In genomic region chr1:8055973-8056372, GRCh38 we compare ENCODE assay signal across 2 cellular contexts.
A peak's percentile ranks its signal among the peaks of the same experiment; 100 is the strongest.
TF ChIP-seq lines count a peak whose summit lies in the region.

No MANE protein-coding gene starts in this region.

TF ChIP-seq in A549, 52 proteins besides CTCF, POLR2A, EP300 and RAD21 (continued from another document):
- TF ChIP-seq NFE2L2 (conservative IDR thresholded peaks at IDR 0.05; ENCODE audit: low read length) = no peak
- no peak for TF ChIP-seq REST (IDR thresholded peaks at IDR 0.05)
- no peak for TF ChIP-seq HOXA7 (CRISPR knock-in tag; IDR thresholded peaks at IDR 0.05)
- no peak for TF ChIP-seq FOXS1 (CRISPR knock-in tag; IDR thresholded peaks at IDR 0.05)
- TF ChIP-seq JUN (IDR thresholded peaks at IDR 0.05) = no peak
- TF ChIP-seq ZNF302 (CRISPR knock-in tag; IDR thresholded peaks at IDR 0.05) = no peak
- TF ChIP-seq CHD2 (IDR thresholded peaks at IDR 0.05; ENCODE audit: low read length, partially characterized antibody) = no peak
- no peak for TF ChIP-seq RCOR1 (IDR thresholded peaks at IDR 0.05; ENCODE audit: low read depth, low read length)
- TF ChIP-seq KDM1A (IDR thresholded peaks at IDR 0.05; ENCODE audit: low read depth) = no peak
- TF ChIP-seq CEBPB (IDR thresholded peaks at IDR 0.05) = peak; percentile 77 to 89
- TF ChIP-seq FOSL2 (IDR thresholded peaks at IDR 0.05) = peak; percentile 69
- peak; percentile 91 for TF ChIP-seq FOSL2 (CRISPR knock-in tag; IDR thresholded peaks at IDR 0.05)
- TF ChIP-seq HDAC2 (IDR thresholded peaks at IDR 0.05) = no peak
- TF ChIP-seq ATOH8 (CRISPR knock-in tag; IDR thresholded peaks at IDR 0.05; ENCODE audit: low read depth) = no peak
- TF ChIP-seq HOXB5 (CRISPR knock-in tag; IDR thresholded peaks at IDR 0.05) = no peak

TF ChIP-seq in K562, 482 proteins besides CTCF, POLR2A, EP300 and RAD21 (continued from another document):
- TF ChIP-seq DMBX1 (CRISPR knock-in tag; IDR thresholded peaks at IDR 0.05; ENCODE audit: borderline replicate concordance) (no peak), KLF13 (tag; IDR thresholded peaks at IDR 0.05; ENCODE audit: borderline replicate concordance, low read depth) (no peak), SAFB2 (IDR thresholded peaks at IDR 0.05; ENCODE audit: borderline replicate concordance, low read depth, low read length, severe bottlenecking) (no peak), MIER1 (IDR thresholded peaks at IDR 0.05; ENCODE audit: low read depth) (no peak), ETV6 (IDR thresholded peaks at IDR 0.05; ENCODE audit: borderline replicate concordance in 1 of 2, low read depth in 2 of 2, low read length in 1 of 2) (no peak), ETV6 (CRISPR knock-in tag; IDR thresholded peaks at IDR 0.05; ENCODE audit: borderline replicate concordance) (no peak), ZNF316 (IDR thresholded peaks at IDR 0.05) (peak; percentile 72), FOXJ3 (CRISPR knock-in tag; IDR thresholded peaks at IDR 0.05) (no peak)
